8 cellular contexts compared by ENCODE assay signal in genomic region chr9:125747053-125747764, GRCh38. TPM values are rescaled to one million over a fixed set of nuclear protein-coding genes. Genes with fewer than 3 reads are reported as not detected.
DNase-seq lines count a peak whose midpoint lies in the region; ATAC-seq and TF ChIP-seq lines count a peak whose summit lies in the region.

Gene PBX3 (plus strand): TSS chr9:125747373.

- ATAC-seq in GM18867 (IDR thresholded peaks at IDR 0.05; ENCODE audit: unreplicated experiment) (peak; percentile 21), HG03159 (IDR thresholded peaks at IDR 0.05; ENCODE audit: unreplicated experiment) (peak; percentile 21), heart right ventricle (peak in 5 of 8 donors; percentile 2 to 11 (median 5))

- peaks cover 5 to 42% (median 36%) of the 10 kb centered on the region in 9 donors for H3K4me1 ChIP-seq in heart right ventricle

- peak within 1 kb of the TSS; percentile 92 for H3K27ac Mint-ChIP-seq in activated naive CD8-positive, alpha-beta T cell treated with anti-CD3 and anti-CD28 coated beads for 36 hours

- H3K9me3 ChIP-seq in AG04450 (ENCODE audit: control insufficient read depth, insufficient read depth, low read length) (no peaks in the 10 kb centered on the region; the same call in 1 of the 2 replicates), heart right ventricle (no peaks in the 10 kb centered on the region)

- peaks cover 21% of the 10 kb centered on the region for H3K27me3 Mint-ChIP-seq in activated naive CD8-positive, alpha-beta T cell treated with anti-CD3 and anti-CD28 coated beads for 36 hours

- DNase-seq in AG04450 (ENCODE audit: low read depth, low spot score) (no peak), SK-N-DZ (ENCODE audit: low spot score) (peak; percentile 51), heart right ventricle (peak; percentile 48 to 62), posterior vena cava (ENCODE audit: low spot score) (peak; percentile 90), GOT3 (lab: John Stamatoyannopoulos, UW) (no peak)
- peak; percentile 55 for DNase-seq in activated naive CD8-positive, alpha-beta T cell treated with anti-CD3 and anti-CD28 coated beads for 36 hours

- H3K36me3 ChIP-seq in heart right ventricle = peaks cover 0 to 4% (median 0%) of the 10 kb centered on the region in 9 donors

- H3K4me3 ChIP-seq in AG04450 (ENCODE audit: low read depth, low read length) (peak within 1 kb of the TSS; percentile 91), heart right ventricle (peak within 1 kb of the TSS; percentile 87 to 94 (median 91))

- POLR2A ChIA-PET in AG04450 (lab: Yijun Ruan, JAX) = no interaction called here

- TF ChIP-seq CTCF in AG04450 (IDR thresholded peaks at IDR 0.05; ENCODE audit: low read depth, low read length) (no peak), heart right ventricle (IDR thresholded peaks at IDR 0.05) (no peak)

- H3K36me3 Mint-ChIP-seq in activated naive CD8-positive, alpha-beta T cell treated with anti-CD3 and anti-CD28 coated beads for 36 hours = peaks cover 8% of the 10 kb centered on the region

- WGBS in heart right ventricle, 2 donors = 0 to 1% methylated on average over 28 to 98 of the region's 107 CpGs

- peaks cover 28% of the 10 kb centered on the region for H3K4me1 Mint-ChIP-seq in activated naive CD8-positive, alpha-beta T cell treated with anti-CD3 and anti-CD28 coated beads for 36 hours

- CTCF ChIA-PET in AG04450 (lab: Charles Lee) = no interaction called here

- peak within 1 kb of the TSS; percentile 87 for H3K4me3 Mint-ChIP-seq in activated naive CD8-positive, alpha-beta T cell treated with anti-CD3 and anti-CD28 coated beads for 36 hours

- no peaks in the 10 kb centered on the region for H3K9me3 Mint-ChIP-seq in activated naive CD8-positive, alpha-beta T cell treated with anti-CD3 and anti-CD28 coated beads for 36 hours

- H3K27me3 ChIP-seq in AG04450 (ENCODE audit: control insufficient read depth, insufficient read depth, low read length) (no peaks in the 10 kb centered on the region), heart right ventricle (no peaks in the 10 kb centered on the region)

- intact Hi-C loops in heart right ventricle (cut with DNase I) (loop anchor here in 4 of 10 donors (5.0 to 10.0 kb wide), 5 partner anchors 40 to 192 kb away; partner anchors contain the start of gene MAPKAP1 (in 2 of the 4)), posterior vena cava (cut with DNase I) (no loop called here)

- H3K27ac ChIP-seq in AG04450 (ENCODE audit: low read depth, low read length) (peak within 1 kb of the TSS; percentile 47), heart right ventricle (peak within 1 kb of the TSS; percentile 68 to 94 (median 88))

RNA-seq across cellular contexts. Expression of gene PBX3, which starts in this region (rescaled TPM):
- polyA plus RNA-seq in AG04450 (2011; rRNA removed) = 34.2 and 37.6 TPM in 2 replicates
- 37.5 and 45.9 TPM in 2 replicates for polyA minus RNA-seq in AG04450 (2011; rRNA and poly(A)+ RNA removed)
- 51.4 and 62.6 TPM in 2 replicates for polyA plus RNA-seq in SK-N-DZ (2014; cell fraction: cytosol; rRNA removed)
- polyA plus RNA-seq in SK-N-DZ (2014; cell fraction: nucleus; rRNA removed) = 33.8 and 57.4 TPM in 2 replicates
- 10 to 100 TPM; 14.6 to 14.9 TPM for total RNA-seq in activated naive CD8-positive, alpha-beta T cell treated with anti-CD3 and anti-CD28 coated beads for 36 hours
- 10 to 100 TPM; 47.3 to 79.6 (median 57.1) TPM for total RNA-seq in heart right ventricle
- 10 to 100 TPM; 14.5 to 24.5 TPM for polyA plus RNA-seq in heart right ventricle
- total RNA-seq in posterior vena cava = 10 to 100 TPM; 36.0 to 54.0 TPM

Comparison
In these comparisons a context has a peak if more than half of its experiments do, and no peak if none do; other contexts are left out.
1. DNase-seq: peak in SK-N-DZ (single experiment), activated naive CD8-positive, alpha-beta T cell treated with anti-CD3 and anti-CD28 coated beads for 36 hours (single experiment), heart right ventricle (2 of 2) and posterior vena cava (single experiment); none in AG04450 (single experiment) and GOT3 (single experiment).
2. Peak in every context shown above with its lines, with median percentiles within 50 percentile points of each other: ATAC-seq.